ENCODE assay signal across 22 cellular contexts in the genomic region with DNA sequence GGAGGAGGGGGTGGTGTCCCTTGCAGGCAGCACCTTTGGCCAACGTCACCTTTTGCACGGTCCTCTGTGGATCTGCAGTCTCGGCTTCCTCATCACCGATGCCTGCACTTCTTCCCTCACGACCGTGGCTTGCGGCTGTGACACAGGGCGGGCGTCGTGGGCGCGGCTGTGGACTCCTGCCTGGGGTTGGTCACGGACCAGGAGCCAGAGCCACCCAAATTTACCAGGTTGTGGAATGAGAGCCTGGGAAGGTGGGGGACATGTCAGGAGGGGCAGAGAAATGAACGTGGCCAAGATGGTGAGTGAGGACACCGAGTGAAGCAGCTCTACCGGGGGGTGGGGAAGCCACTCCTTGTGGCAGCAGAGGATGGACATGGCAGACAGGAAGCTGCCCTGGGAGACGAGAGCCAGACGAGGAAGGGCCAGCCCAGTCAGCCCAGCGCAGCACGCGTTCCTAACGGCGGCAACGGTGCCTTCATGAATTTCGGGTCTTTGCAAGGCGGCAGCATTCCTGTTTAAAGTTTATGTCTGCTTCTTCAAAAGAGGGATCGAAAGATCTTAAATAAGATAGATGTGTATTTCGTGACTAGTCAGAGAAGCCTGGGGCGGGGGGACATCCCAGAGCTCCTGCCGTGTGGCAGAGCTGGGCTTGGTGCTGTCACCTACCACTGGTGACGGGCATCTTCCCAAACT.
A peak's percentile ranks its signal among the peaks of the same experiment; 100 is the strongest.
DNase-seq lines count a peak whose midpoint lies in the region; ATAC-seq and TF ChIP-seq lines count a peak whose summit lies in the region.
"Had no signal": no experiment of that assay in that cellular context is flagged by ENCODE, and none has a peak within 500 bp of the region (broad histone marks: within the 10 kb centered on the region; RNA-seq: fewer than 3 reads in every experiment).

No MANE protein-coding gene starts in this region.

- no peak overlapping the region for H3K9ac ChIP-seq in muscle layer of colon (ENCODE audit: low read length)

- intact Hi-C loops in left ventricle myocardium inferior (cut with micrococcal nuclease), result no loop called here
- intact Hi-C loops in cardiac septum (cut with DNase I), result no loop called here

- POLR2A ChIA-PET in naive thymus-derived CD8-positive, alpha-beta T cell (lab: Charles Lee), result no interaction called here

- TF ChIP-seq CTCF in left ventricle myocardium inferior (IDR thresholded peaks at IDR 0.05; ENCODE audit: borderline replicate concordance), result no peak
- TF ChIP-seq CTCF in type B pancreatic cell (conservative IDR thresholded peaks at IDR 0.05), result no peak

- H3K27me3 ChIP-seq in left ventricle myocardium inferior (ENCODE audit: low read depth), result no peaks in the 10 kb centered on the region
- H3K27me3 ChIP-seq in muscle layer of colon (ENCODE audit: control insufficient read depth in 1 of 2, insufficient read depth in 2 of 2, low read length in 2 of 2), result no peaks in the 10 kb centered on the region
- H3K27me3 ChIP-seq: left lung, pancreas, thyroid gland had no signal

- ATAC-seq in activated T-helper 17 cell treated with anti-CD3 and anti-CD28 coated beads, Interleukin-2, amount 50 U/mL, for 72 hours (replicated peaks), result no peak
- no peak for ATAC-seq in naive thymus-derived CD8-positive, alpha-beta T cell
- ATAC-seq: left lung, pancreas had no signal

- peak overlapping the region; percentile 19 for H3K27ac Mint-ChIP-seq in activated T-helper 17 cell treated with anti-CD3 and anti-CD28 coated beads, Interleukin-2, amount 50 U/mL, for 72 hours
- peak overlapping the region; percentile 31 for H3K27ac Mint-ChIP-seq in type B pancreatic cell
- peak overlapping the region in 3 of 10 donors; percentile 19 to 70 (median 43) for H3K27ac Mint-ChIP-seq in naive thymus-derived CD8-positive, alpha-beta T cell
- H3K27ac Mint-ChIP-seq: activated naive CD8-positive, alpha-beta T cell had no signal

- H3K27ac ChIP-seq in left ventricle myocardium inferior (replicated peaks), result peak overlapping the region; percentile 87
- peak overlapping the region; percentile 48 for H3K27ac ChIP-seq in muscle layer of colon (ENCODE audit: low read depth, low read length)
- H3K27ac ChIP-seq: left lung, pancreas, PC-9, thyroid gland had no signal

- H3K4me3 Mint-ChIP-seq in activated T-helper 17 cell treated with anti-CD3 and anti-CD28 coated beads, Interleukin-2, amount 50 U/mL, for 72 hours, result no peak overlapping the region
- H3K4me3 Mint-ChIP-seq in type B pancreatic cell, result no peak overlapping the region
- H3K4me3 Mint-ChIP-seq in naive thymus-derived CD8-positive, alpha-beta T cell, result peak overlapping the region in 2 of 10 donors; percentile 24 to 60
- H3K4me3 Mint-ChIP-seq: activated naive CD8-positive, alpha-beta T cell; CD4-positive, alpha-beta memory T cell had no signal

- H3K9me3 ChIP-seq in left ventricle myocardium inferior (replicated peaks) (no peaks in the 10 kb centered on the region), muscle layer of colon (ENCODE audit: low read length) (no peaks in the 10 kb centered on the region)
- H3K9me3 ChIP-seq: left lung, pancreas, thyroid gland had no signal

- peaks cover 100% of the 10 kb centered on the region for H3K36me3 Mint-ChIP-seq in activated T-helper 17 cell treated with anti-CD3 and anti-CD28 coated beads, Interleukin-2, amount 50 U/mL, for 72 hours (ENCODE audit: low read depth)
- peaks cover 15% of the 10 kb centered on the region for H3K36me3 Mint-ChIP-seq in type B pancreatic cell
- peaks cover 0 to 51% (median 10%) of the 10 kb centered on the region in 3 donors for H3K36me3 Mint-ChIP-seq in naive thymus-derived CD8-positive, alpha-beta T cell

- no peaks in the 10 kb centered on the region for H3K9me3 Mint-ChIP-seq in activated T-helper 17 cell treated with anti-CD3 and anti-CD28 coated beads, Interleukin-2, amount 50 U/mL, for 72 hours
- no peaks in the 10 kb centered on the region for H3K9me3 Mint-ChIP-seq in type B pancreatic cell
- no peaks in the 10 kb centered on the region for H3K9me3 Mint-ChIP-seq in naive thymus-derived CD8-positive, alpha-beta T cell

- H3K27me3 Mint-ChIP-seq in activated T-helper 17 cell treated with anti-CD3 and anti-CD28 coated beads, Interleukin-2, amount 50 U/mL, for 72 hours, result no peaks in the 10 kb centered on the region
- H3K27me3 Mint-ChIP-seq in type B pancreatic cell, result no peaks in the 10 kb centered on the region
- H3K27me3 Mint-ChIP-seq in naive thymus-derived CD8-positive, alpha-beta T cell, result no peaks in the 10 kb centered on the region
- H3K27me3 Mint-ChIP-seq: activated naive CD8-positive, alpha-beta T cell; CD4-positive, alpha-beta memory T cell had no signal

- H3K36me3 ChIP-seq in left ventricle myocardium inferior, result peaks cover 27% of the 10 kb centered on the region
- H3K36me3 ChIP-seq in muscle layer of colon (ENCODE audit: insufficient read depth, low read length), result peaks cover 14% of the 10 kb centered on the region
- H3K36me3 ChIP-seq: thyroid gland had no signal

- H3K4me3 ChIP-seq in left ventricle myocardium inferior (no peak overlapping the region), muscle layer of colon (ENCODE audit: low read depth in 1 of 2, low read length in 2 of 2) (no peak overlapping the region)
- H3K4me3 ChIP-seq: left lung, pancreas, PC-9, thyroid gland had no signal

- peaks cover 36% of the 10 kb centered on the region for H3K4me1 Mint-ChIP-seq in activated T-helper 17 cell treated with anti-CD3 and anti-CD28 coated beads, Interleukin-2, amount 50 U/mL, for 72 hours
- peaks cover 29% of the 10 kb centered on the region for H3K4me1 Mint-ChIP-seq in type B pancreatic cell (ENCODE audit: unreplicated experiment)
- H3K4me1 Mint-ChIP-seq in naive thymus-derived CD8-positive, alpha-beta T cell, result peaks cover 28 to 76% (median 68%) of the 10 kb centered on the region in 4 donors

- DNase-seq in left ventricle myocardium inferior (no peak), cardiac septum (ENCODE audit: low spot score) (no peak), type B pancreatic cell (ENCODE audit: extremely low spot score, unreplicated experiment) (no peak), HUDEP-2 (lab: John Stamatoyannopoulos, UW; ENCODE audit: unreplicated experiment in 76 of 76) (no peak), NCI-H1105 treated with DMSO at 0.1 percent for 48 hours (lab: John Stamatoyannopoulos, UW) (no peak)
- DNase-seq in naive thymus-derived CD8-positive, alpha-beta T cell, result no peak
- DNase-seq: activated CD4-positive, alpha-beta T cell treated with anti-CD3 and anti-CD28 coated beads, Interleukin-2, amount 50 U/mL, for 4 hours; CD4-positive, alpha-beta memory T cell; DMS53; effector CD8-positive, alpha-beta T cell; KBM-7; left lung; NCI-H1694; NCI-H774; pancreas; PC-9; stimulated activated CD4-positive, alpha-beta T cell treated with anti-CD3 and anti-CD28 coated beads, Interleukin-1b, Interleukin-23, amount 100 ng/mL, for 48 hours; stimulated activated naive CD4-positive, alpha-beta T cell treated with Interleukin-2 at 50 U/mL for 16 hours; thyroid gland had no signal

- H3K4me1 ChIP-seq in left ventricle myocardium inferior (peaks cover 83% of the 10 kb centered on the region), muscle layer of colon (ENCODE audit: insufficient read depth, low read length) (peaks cover 58% of the 10 kb centered on the region)
